In genomic region chr22:24133187-24133965, GRCh38 we compare ENCODE assay signal across 9 cellular contexts. TPM values are rescaled to one million over a fixed set of nuclear protein-coding genes. Genes with fewer than 3 reads are reported as not detected.
DNase-seq lines count a peak whose midpoint lies in the region; ATAC-seq and TF ChIP-seq lines count a peak whose summit lies in the region.
"Had no signal": no experiment of that assay in that cellular context is flagged by ENCODE, and none has a peak within 500 bp of the region (broad histone marks: within the 10 kb centered on the region; RNA-seq: fewer than 3 reads in every experiment).

No MANE protein-coding gene starts in this region.

- intact Hi-C loops in gastrocnemius medialis (cut with DNase I; ENCODE audit: low total_unique reads) (no loop called here), lower leg skin (cut with DNase I; ENCODE audit: low total_unique reads) (no loop called here)

- ATAC-seq in gastrocnemius medialis, result no peak
- no peak for ATAC-seq in HG02571 (IDR thresholded peaks at IDR 0.05; ENCODE audit: unreplicated experiment)
- no peak for ATAC-seq in HG03432 (IDR thresholded peaks at IDR 0.05; ENCODE audit: unreplicated experiment)

- TF ChIP-seq CTCF in GM13977 (IDR thresholded peaks at IDR 0.05; ENCODE audit: extremely low read depth, insufficient read depth, missing control alignments) (peak; percentile 36), WI38 (IDR thresholded peaks at IDR 0.05; ENCODE audit: low read depth, low read length) (peak; percentile 57), fibroblast of pulmonary artery (IDR thresholded peaks at IDR 0.05; ENCODE audit: low read length, missing control alignments) (peak; percentile 27), gastrocnemius medialis (IDR thresholded peaks at IDR 0.05 in 4 of 5, conservative IDR thresholded peaks at IDR 0.05 in 1 of 5) (peak in 3 of 5 experiments; percentile 11 to 34 (median 12)), lower leg skin (IDR thresholded peaks at IDR 0.05) (no peak)

- H4K20me1 ChIP-seq in Karpas-422 (ENCODE audit: insufficient read depth, low read depth, low read length), result no peaks in the 10 kb centered on the region

- no peaks in the 10 kb centered on the region for H3K79me2 ChIP-seq in Karpas-422 (ENCODE audit: low read length)

- H3K4me3 ChIP-seq in WI38 (ENCODE audit: low read depth, low read length) (no peak overlapping the region), fibroblast of pulmonary artery (replicated peaks; ENCODE audit: low read depth, low read length) (no peak overlapping the region), gastrocnemius medialis (no peak overlapping the region), Karpas-422 (ENCODE audit: low read length) (no peak overlapping the region), lower leg skin (ENCODE audit: low read depth, poor library complexity, severe bottlenecking) (no peak overlapping the region)
- H3K4me3 ChIP-seq: smooth muscle cell had no signal

- WGBS in lower leg skin, 2 donors, result 86 to 94% methylated on average over 11 of the region's 11 CpGs

- in situ Hi-C loops in GM13977 (cut with MboI; ENCODE audit: low pct_unique_long_range_greater_than_20kb, low sequenced_read_pairs, unreplicated experiment) (no loop called here), gastrocnemius medialis (cut with MboI; ENCODE audit: low sequenced_read_pairs in 4 of 4) (no loop called here)

- H3K4me1 ChIP-seq in gastrocnemius medialis (no peaks in the 10 kb centered on the region), Karpas-422 (ENCODE audit: low read length) (peaks cover 8% of the 10 kb centered on the region)

- H3K9me3 ChIP-seq in gastrocnemius medialis (no peaks in the 10 kb centered on the region), Karpas-422 (ENCODE audit: low read length) (no peaks in the 10 kb centered on the region)

- TF ChIP-seq POLR2A in gastrocnemius medialis (IDR thresholded peaks at IDR 0.05) (no peak), lower leg skin (IDR thresholded peaks at IDR 0.05) (no peak)

- H3K27me3 ChIP-seq in gastrocnemius medialis, result no peaks in the 10 kb centered on the region
- H3K27me3 ChIP-seq in Karpas-422 (ENCODE audit: low read length), result no peaks in the 10 kb centered on the region

- H3K4me2 ChIP-seq in Karpas-422 (ENCODE audit: low read depth, low read length, poor library complexity, severe bottlenecking), result no peak overlapping the region
- H3K4me2 ChIP-seq: smooth muscle cell had no signal

- no peaks in the 10 kb centered on the region for H3K9me2 ChIP-seq in Karpas-422 (replicated peaks; ENCODE audit: insufficient read depth, low read length)

- no peak overlapping the region for H2AFZ ChIP-seq in Karpas-422 (ENCODE audit: low read length)

- no peak overlapping the region for H3K9ac ChIP-seq in Karpas-422 (ENCODE audit: low read length)

- H3K36me3 ChIP-seq in gastrocnemius medialis (peaks cover 0 to 14% of the 10 kb centered on the region in 2 donors), Karpas-422 (ENCODE audit: insufficient read depth, low read length) (no peaks in the 10 kb centered on the region)

- DNase-seq in GM13977 (ENCODE audit: low spot score) (no peak), fibroblast of pulmonary artery (ENCODE audit: low read depth) (peak; percentile 29), gastrocnemius medialis (no peak), Karpas-422 (no peak), lower leg skin (ENCODE audit: low spot score in 2 of 2) (no peak)

- no peak overlapping the region for H3K27ac ChIP-seq in gastrocnemius medialis
- no peak overlapping the region for H3K27ac ChIP-seq in Karpas-422 (ENCODE audit: low read length)

RNA-seq across cellular contexts. Expression of gene SUSD2, which starts 47.9 kb away (rescaled TPM):
- 1 to 10 TPM in 3 of 4 donors, under 1 TPM in 1; 0.76 to 4.1 (median 1.6) TPM for total RNA-seq in gastrocnemius medialis
- 0.14 and 0.26 TPM in 2 replicates for total RNA-seq in Karpas-422 (2014; rRNA removed; shearing (Covaris generic); ENCODE audit: low replicate concordance)
- total RNA-seq in lower leg skin, result 10 to 100 TPM; 18.3 to 74.3 (median 27.0) TPM

Comparison
In these comparisons a context has a peak if more than half of its experiments do, and no peak if none do; other contexts are left out.
1. CTCF ChIP-seq: peak in GM13977 (single experiment), WI38 (single experiment), fibroblast of pulmonary artery (single experiment) and gastrocnemius medialis (3 of 5); none in lower leg skin (0 of 3).